In the genomic region with DNA sequence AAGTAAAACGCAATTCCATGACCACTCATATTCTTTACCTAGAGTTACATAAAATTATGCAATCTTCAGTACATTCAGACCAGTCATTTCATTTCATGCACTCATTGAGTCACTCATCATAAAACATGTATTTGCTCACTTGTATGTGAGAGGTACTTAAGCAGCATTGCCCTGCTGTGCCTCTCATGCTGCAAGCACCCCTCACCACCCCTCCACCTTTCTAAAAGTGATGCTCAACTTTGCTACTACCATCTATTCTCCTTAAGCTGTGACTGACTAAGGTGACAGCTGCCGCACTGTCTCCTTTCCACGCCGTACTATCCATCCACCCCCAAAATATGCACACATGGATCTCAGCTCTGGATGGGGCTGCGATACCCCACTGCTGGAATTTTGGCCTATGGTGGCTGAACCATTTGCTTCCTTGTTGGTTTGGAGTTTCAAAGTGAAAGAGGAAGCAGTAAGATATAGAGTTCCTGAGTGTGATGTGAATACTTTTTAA, we compare ENCODE assay signal across 12 cellular contexts. TPM values are rescaled to one million over a fixed set of nuclear protein-coding genes. Genes with fewer than 3 reads are reported as not detected.
A peak's percentile ranks its signal among the peaks of the same experiment; 100 is the strongest.
DNase-seq lines count a peak whose midpoint lies in the region; ATAC-seq, FAIRE-seq and TF ChIP-seq lines count a peak whose summit lies in the region.
"Had no signal": no experiment of that assay in that cellular context is flagged by ENCODE, and none has a peak within 500 bp of the region (broad histone marks: within the 10 kb centered on the region; RNA-seq: fewer than 3 reads in every experiment).

No MANE protein-coding gene starts in this region.

- H3K36me3 ChIP-seq in BLaER1 treated with 17β-estradiol and CSF1 and Interleukin-3, amounts not matched to agents 10 nM and 100 nM = peaks cover 21 to 95% (median 61%) of the 10 kb centered on the region in 11 experiments

- H3K36me3 Mint-ChIP-seq in activated CD4-positive, alpha-beta memory T cell treated with anti-CD3 and anti-CD28 coated beads for 36 hours = peaks cover 69% of the 10 kb centered on the region
- no peaks in the 10 kb centered on the region for H3K36me3 Mint-ChIP-seq in HFFc6 (ENCODE audit: low read depth)

- H3K27ac ChIP-seq in BLaER1 treated with 17β-estradiol and CSF1 and Interleukin-3, amounts not matched to agents 10 nM and 100 nM = peak overlapping the region; percentile 20 to 97 (median 66); a peak in 19 of 22 replicates

- POLR2A ChIA-PET in activated CD4-positive, alpha-beta memory T cell treated with anti-CD3 and anti-CD28 coated beads for 36 hours (lab: Charles Lee) = interaction anchor here (0.6 to 6.2 kb wide), 12 partner anchors 10 to 902 kb away, joined by 3 to 47 read pairs (median 5); partner anchors contain the start of gene AAK1

- H3K9ac ChIP-seq in BLaER1 treated with 17β-estradiol and CSF1 and Interleukin-3, amounts not matched to agents 10 nM and 100 nM = peak overlapping the region in 3 of 11 experiments; percentile 11 to 55 (median 19); a peak in 3 of 22 replicates

- peaks cover 83 to 100% (median 99%) of the 10 kb centered on the region in 10 experiments for H3K4me1 ChIP-seq in BLaER1 treated with 17β-estradiol and CSF1 and Interleukin-3, amounts not matched to agents 10 nM and 100 nM

- intact Hi-C loops in activated CD4-positive, alpha-beta memory T cell treated with anti-CD3 and anti-CD28 coated beads for 36 hours (cut with micrococcal nuclease) = loop anchor here (1.0 kb wide), 2 partner anchors 24 to 25 kb away; no protein-coding TSS in a partner anchor

- H3K4me1 Mint-ChIP-seq in activated CD4-positive, alpha-beta memory T cell treated with anti-CD3 and anti-CD28 coated beads for 36 hours (ENCODE audit: low read depth) = peaks cover 80% of the 10 kb centered on the region
- peaks cover 38% of the 10 kb centered on the region for H3K4me1 Mint-ChIP-seq in HFFc6 (ENCODE audit: low read depth)

- no peak for ATAC-seq in GM18909 (IDR thresholded peaks at IDR 0.05; ENCODE audit: poor library complexity, unreplicated experiment)

- CTCF ChIA-PET in activated CD4-positive, alpha-beta memory T cell treated with anti-CD3 and anti-CD28 coated beads for 36 hours (lab: Charles Lee) = interaction anchor here (0.6 to 7.9 kb wide), 20 partner anchors 8 to 279 kb away, joined by 3 to 89 read pairs (median 4); no protein-coding TSS in a partner anchor

- peak overlapping the region; percentile 66 for H3K4me3 Mint-ChIP-seq in activated CD4-positive, alpha-beta memory T cell treated with anti-CD3 and anti-CD28 coated beads for 36 hours
- H3K4me3 Mint-ChIP-seq in HFFc6 = no peak overlapping the region

- H3K9me3 ChIP-seq in BLaER1 treated with 17β-estradiol and CSF1 and Interleukin-3, amounts not matched to agents 10 nM and 100 nM (replicated peaks in 1 of 11) = peaks cover 0 to 3% (median 0%) of the 10 kb centered on the region in 11 experiments; a peak in 1 of 22 replicates

- peak overlapping the region; percentile 92 to 98 (median 95) for H3K4me2 ChIP-seq in BLaER1 treated with 17β-estradiol and CSF1 and Interleukin-3, amounts not matched to agents 10 nM and 100 nM

- H3K27me3 ChIP-seq in BLaER1 treated with 17β-estradiol and CSF1 and Interleukin-3, amounts not matched to agents 10 nM and 100 nM = no peaks in the 10 kb centered on the region

- peaks cover 0 to 80% (median 37%) of the 10 kb centered on the region in 11 experiments; a peak in 11 of 22 replicates for H4K20me1 ChIP-seq in BLaER1 treated with 17β-estradiol and CSF1 and Interleukin-3, amounts not matched to agents 10 nM and 100 nM

- no peak for TF ChIP-seq POLR2A in GM12892 (IDR thresholded peaks at IDR 0.05; ENCODE audit: low read depth, low read length)

- no peaks in the 10 kb centered on the region for H3K9me3 Mint-ChIP-seq in activated CD4-positive, alpha-beta memory T cell treated with anti-CD3 and anti-CD28 coated beads for 36 hours
- H3K9me3 Mint-ChIP-seq in HFFc6 = no peaks in the 10 kb centered on the region

- H3K27ac Mint-ChIP-seq in activated CD4-positive, alpha-beta memory T cell treated with anti-CD3 and anti-CD28 coated beads for 36 hours = no peak overlapping the region
- H3K27ac Mint-ChIP-seq in HFFc6 = no peak overlapping the region

- peak overlapping the region in 4 of 10 experiments; percentile 9 to 26 (median 16); a peak in 4 of 20 replicates for H3K4me3 ChIP-seq in BLaER1 treated with 17β-estradiol and CSF1 and Interleukin-3, amounts not matched to agents 10 nM and 100 nM

- H3K27me3 Mint-ChIP-seq in activated CD4-positive, alpha-beta memory T cell treated with anti-CD3 and anti-CD28 coated beads for 36 hours = no peaks in the 10 kb centered on the region
- H3K27me3 Mint-ChIP-seq in HFFc6 (ENCODE audit: insufficient read depth) = peaks cover 19% of the 10 kb centered on the region

- FAIRE-seq in GM12892 (lab: Jason Lieb, UNC) = peak; percentile 62
- FAIRE-seq: TTC549 had no signal

- TF ChIP-seq CTCF in HFFc6 (IDR thresholded peaks at IDR 0.05) = no peak

- no peak for DNase-seq in GM12892 (ENCODE audit: insufficient read length)
- peak; percentile 50 for DNase-seq in activated CD4-positive, alpha-beta memory T cell treated with anti-CD3 and anti-CD28 coated beads for 36 hours
- peak; percentile 33 for DNase-seq in iris pigment epithelial cell (ENCODE audit: low read depth)
- no peak for DNase-seq in HFFc6
- no peak for DNase-seq in amniotic stem cell (lab: John Stamatoyannopoulos, UW)
- DNase-seq in GM19240 (ENCODE audit: insufficient read length, low spot score) = no peak
- DNase-seq: aorta, Calu3, NCI-H526 treated with DMSO at 0.1 percent for 48 hours had no signal

RNA-seq across cellular contexts. Expression of gene ARHGAP25, which starts 7.2 kb away (rescaled TPM):
- 11.1 TPM for polyA plus RNA-seq in GM12892 (2012; ENCODE audit: missing spikeins)
- 10 to 100 TPM; 79.8 to 87.7 TPM for total RNA-seq in activated CD4-positive, alpha-beta memory T cell treated with anti-CD3 and anti-CD28 coated beads for 36 hours
- not detected for total RNA-seq in HFFc6 (2021; fragmentation: NEBNext Ultra II Directional; extraction: Animal tissue kit (Norgen Biotek cat#: 25700))
- total RNA-seq: Calu3 had no signal

Comparison
In these comparisons a context has a peak if more than half of its experiments do, and no peak if none do; other contexts are left out.
1. DNase-seq: peak in activated CD4-positive, alpha-beta memory T cell treated with anti-CD3 and anti-CD28 coated beads for 36 hours (single experiment) and iris pigment epithelial cell (single experiment); none in GM12892 (single experiment), HFFc6 (single experiment), amniotic stem cell (single experiment) and GM19240 (single experiment).
2. RNA of gene ARHGAP25, which starts 7.2 kb away (total RNA-seq): 79.8 to 87.7 TPM in activated CD4-positive, alpha-beta memory T cell treated with anti-CD3 and anti-CD28 coated beads for 36 hours; not detected in HFFc6; every median in the first group is over 10 times any median in the second.